ENCODE assay signal across 20 cellular contexts in the genomic region with DNA sequence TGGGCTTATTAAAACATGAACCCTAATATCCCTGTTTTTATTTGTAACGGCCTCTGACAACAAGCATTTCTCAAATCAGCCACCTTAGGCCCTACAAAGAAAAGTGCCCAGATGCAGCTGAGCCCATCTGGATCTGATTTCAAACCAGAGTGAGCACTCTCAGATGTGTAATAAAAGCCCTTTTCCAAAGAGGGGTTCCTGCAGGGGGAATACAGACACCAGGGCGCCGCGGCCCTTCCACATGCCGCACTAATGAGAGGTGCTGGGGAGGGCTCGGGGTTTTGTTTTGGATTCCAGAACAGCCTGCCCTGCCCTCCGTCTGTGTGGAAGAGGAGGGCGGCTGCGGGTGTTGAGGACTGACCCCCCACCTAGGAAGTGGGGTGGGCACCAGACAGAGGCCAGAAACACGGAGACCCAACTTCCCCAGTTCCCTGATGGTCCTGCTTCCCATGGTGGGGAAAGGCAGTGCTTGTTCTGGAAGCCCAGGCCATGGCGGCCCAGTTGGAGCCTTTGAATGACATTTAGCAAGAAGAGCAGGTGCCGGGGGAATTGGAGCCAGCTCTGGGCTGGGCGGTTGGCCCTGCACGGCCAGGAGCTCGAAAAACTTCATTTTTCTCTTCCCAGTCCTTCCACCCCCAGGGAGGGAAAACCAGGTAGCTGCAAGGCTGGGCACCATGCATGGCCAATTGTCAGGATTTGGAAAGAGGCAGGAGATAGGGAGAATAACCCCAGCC.
A peak's percentile ranks its signal among the peaks of the same experiment; 100 is the strongest.
DNase-seq lines count a peak whose midpoint lies in the region; ATAC-seq and TF ChIP-seq lines count a peak whose summit lies in the region.
"Had no signal": no experiment of that assay in that cellular context is flagged by ENCODE, and none has a peak within 500 bp of the region (broad histone marks: within the 10 kb centered on the region; RNA-seq: fewer than 3 reads in every experiment).

No MANE protein-coding gene starts in this region.

- TF ChIP-seq CTCF in testis (IDR thresholded peaks at IDR 0.05) (no peak), endothelial cell (IDR thresholded peaks at IDR 0.05; ENCODE audit: unreplicated experiment) (no peak)

- H3K4me3 ChIP-seq in skeletal muscle tissue (ENCODE audit: low read length in 3 of 3) (peak overlapping the region in 2 of 3 donors; percentile 30 to 35), testis (no peak overlapping the region)
- H3K4me3 ChIP-seq: adrenal gland had no signal

- H3K27me3 Mint-ChIP-seq in endothelial cell (ENCODE audit: unreplicated experiment) = peaks cover 15% of the 10 kb centered on the region
- H3K27me3 Mint-ChIP-seq: natural killer cell treated with Interleukin-12 subunit alpha and Interleukin-12 subunit beta and Interleukin-15 and Interleukin-18, amount 100 ng/mL, for 72 hours had no signal

- H3K9me3 ChIP-seq in skeletal muscle tissue (ENCODE audit: control insufficient read depth in 3 of 3, low read length in 3 of 3) (no peaks in the 10 kb centered on the region), testis (no peaks in the 10 kb centered on the region)
- H3K9me3 ChIP-seq: adrenal gland, Caco-2 had no signal

- DNase-seq in DMS79 (lab: John Stamatoyannopoulos, UW) (peak; percentile 57), NCI-H2171 treated with DMSO at 0.1 percent for 48 hours (lab: John Stamatoyannopoulos, UW) (peak; percentile 89), fibroblast of peridontal ligament (ENCODE audit: extremely low read depth) (peak; percentile 51), testis (no peak), AG20443 (ENCODE audit: low spot score) (no peak), endothelial cell (ENCODE audit: low spot score) (no peak)
- DNase-seq: activated CD4-positive, CD25-positive, alpha-beta regulatory T cell treated with anti-CD3 and anti-CD28 coated beads, Interleukin-2, amount 50 U/mL, for 72 hours; Caco-2; effector CD8-positive, alpha-beta T cell; GF-D8; KG1; kidney; mesendoderm; NCI-H2081 treated with DMSO at 0.1 percent for 48 hours had no signal

- TF ChIP-seq POLR2A in testis (IDR thresholded peaks at IDR 0.05) = no peak

- H3K4me3 Mint-ChIP-seq in endothelial cell (ENCODE audit: unreplicated experiment) = no peak overlapping the region
- H3K4me3 Mint-ChIP-seq: natural killer cell treated with Interleukin-12 subunit alpha and Interleukin-12 subunit beta and Interleukin-15 and Interleukin-18, amount 100 ng/mL, for 72 hours; stimulated activated memory B cell treated with anti-CD40 and anti-IgM and Interleukin-4, amounts not matched to agents 10 μg/mL and 1 μg/mL and 100 μg/mL, for 72 hours had no signal

- H3K4me1 Mint-ChIP-seq in endothelial cell (ENCODE audit: unreplicated experiment) = no peaks in the 10 kb centered on the region
- H3K4me1 Mint-ChIP-seq: stimulated activated memory B cell treated with anti-CD40 and anti-IgM and Interleukin-4, amounts not matched to agents 10 μg/mL and 1 μg/mL and 100 μg/mL, for 72 hours had no signal

- H3K27ac Mint-ChIP-seq in endothelial cell (ENCODE audit: unreplicated experiment) = no peak overlapping the region
- H3K27ac Mint-ChIP-seq: natural killer cell treated with Interleukin-12 subunit alpha and Interleukin-12 subunit beta and Interleukin-15 and Interleukin-18, amount 100 ng/mL, for 72 hours; stimulated activated memory B cell treated with anti-CD40 and anti-IgM and Interleukin-4, amounts not matched to agents 10 μg/mL and 1 μg/mL and 100 μg/mL, for 72 hours had no signal

- H3K9me3 Mint-ChIP-seq in endothelial cell (ENCODE audit: unreplicated experiment) = no peaks in the 10 kb centered on the region
- H3K9me3 Mint-ChIP-seq: natural killer cell treated with Interleukin-12 subunit alpha and Interleukin-12 subunit beta and Interleukin-15 and Interleukin-18, amount 100 ng/mL, for 72 hours; stimulated activated memory B cell treated with anti-CD40 and anti-IgM and Interleukin-4, amounts not matched to agents 10 μg/mL and 1 μg/mL and 100 μg/mL, for 72 hours had no signal

- H3K9ac ChIP-seq in skeletal muscle tissue (ENCODE audit: low read depth in 1 of 3, low read length in 3 of 3) = peak overlapping the region in 2 of 3 donors; percentile 48 to 57

- no peak for ATAC-seq in HG02973 (IDR thresholded peaks at IDR 0.05; ENCODE audit: unreplicated experiment)
- ATAC-seq: HCT116; natural killer cell treated with Interleukin-12 subunit alpha and Interleukin-12 subunit beta and Interleukin-15 and Interleukin-18, amount 100 ng/mL, for 72 hours; stimulated activated memory B cell treated with anti-CD40 and anti-IgM and Interleukin-4, amounts not matched to agents 10 μg/mL and 1 μg/mL and 100 μg/mL, for 72 hours had no signal

- H3K36me3 Mint-ChIP-seq in endothelial cell (ENCODE audit: low read depth, unreplicated experiment) = no peaks in the 10 kb centered on the region
- H3K36me3 Mint-ChIP-seq: natural killer cell treated with Interleukin-12 subunit alpha and Interleukin-12 subunit beta and Interleukin-15 and Interleukin-18, amount 100 ng/mL, for 72 hours; stimulated activated memory B cell treated with anti-CD40 and anti-IgM and Interleukin-4, amounts not matched to agents 10 μg/mL and 1 μg/mL and 100 μg/mL, for 72 hours had no signal

- H3K36me3 ChIP-seq in skeletal muscle tissue (ENCODE audit: control insufficient read depth in 3 of 3, insufficient read depth in 3 of 3, low read length in 3 of 3) = no peaks in the 10 kb centered on the region
- no peaks in the 10 kb centered on the region for H3K36me3 ChIP-seq in testis (ENCODE audit: low read depth, missing control alignments)
- H3K36me3 ChIP-seq: adrenal gland had no signal

- H3K4me1 ChIP-seq in skeletal muscle tissue (ENCODE audit: control insufficient read depth in 3 of 3, insufficient read depth in 3 of 3, low read length in 3 of 3) (peaks cover 22 to 88% (median 66%) of the 10 kb centered on the region in 3 donors), testis (no peaks in the 10 kb centered on the region)
- H3K4me1 ChIP-seq: adrenal gland, Caco-2 had no signal

- 95% methylated on average over 6 to 15 of the region's 15 CpGs for WGBS in testis, 2 donors

- H3K27me3 ChIP-seq in skeletal muscle tissue (ENCODE audit: control insufficient read depth in 3 of 3, insufficient read depth in 3 of 3, low read length in 3 of 3) = no peaks in the 10 kb centered on the region
- no peaks in the 10 kb centered on the region for H3K27me3 ChIP-seq in testis
- H3K27me3 ChIP-seq: adrenal gland had no signal

- intact Hi-C loops in testis (cut with DNase I; ENCODE audit: low total_unique reads) = no loop called here

- H3K27ac ChIP-seq in skeletal muscle tissue (ENCODE audit: low read depth, low read length) = peak overlapping the region; percentile 69
- H3K27ac ChIP-seq in testis = no peak overlapping the region

Comparison
In these comparisons a context has a peak if more than half of its experiments do, and no peak if none do; other contexts are left out.
1. DNase-seq: peak in DMS79 (single experiment), NCI-H2171 treated with DMSO at 0.1 percent for 48 hours (single experiment) and fibroblast of peridontal ligament (single experiment); none in testis (single experiment), AG20443 (single experiment) and endothelial cell (single experiment).
2. H3K4me3 ChIP-seq: peak in skeletal muscle tissue (2 of 3); none in testis (0 of 2).